12 cellular contexts compared by ENCODE assay signal in the genomic region with DNA sequence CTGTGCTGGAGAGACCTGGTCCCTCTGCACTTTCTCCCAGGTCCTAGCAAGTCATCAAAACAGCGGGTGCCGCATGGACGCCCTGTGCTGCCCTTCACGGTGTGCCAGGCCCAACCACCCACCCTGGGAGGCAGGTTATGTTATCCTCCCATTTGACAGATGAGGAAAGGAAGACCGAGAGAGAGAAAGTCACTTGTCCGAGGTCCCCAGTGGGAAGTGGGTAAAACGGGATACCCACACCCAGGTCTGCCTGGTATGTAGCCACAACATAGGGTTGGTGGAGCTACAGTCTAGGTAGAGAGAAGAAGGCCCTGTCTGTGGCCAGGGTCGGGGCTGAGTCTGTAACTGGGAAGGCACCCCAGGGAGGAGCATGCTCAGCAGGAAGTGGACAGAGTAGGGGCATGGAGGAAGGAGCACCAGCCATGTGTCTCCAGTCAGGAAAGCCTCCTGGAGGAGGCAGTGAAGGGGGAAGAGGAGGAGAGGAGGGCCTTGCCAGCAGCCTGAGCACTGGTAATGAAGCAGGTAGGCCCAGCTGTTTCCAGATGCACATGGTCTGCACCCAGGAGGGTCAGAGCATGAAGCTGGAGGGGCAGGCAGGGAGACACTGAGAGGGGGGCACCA.
A peak's percentile ranks its signal among the peaks of the same experiment; 100 is the strongest.
DNase-seq lines count a peak whose midpoint lies in the region; ATAC-seq, FAIRE-seq and TF ChIP-seq lines count a peak whose summit lies in the region.
"Had no signal": no experiment of that assay in that cellular context is flagged by ENCODE, and none has a peak within 500 bp of the region (broad histone marks: within the 10 kb centered on the region; RNA-seq: fewer than 3 reads in every experiment).

No MANE protein-coding gene starts in this region.

- TF ChIP-seq RAD21 in H1 (IDR thresholded peaks at IDR 0.05 in 1 of 2, conservative IDR thresholded peaks at IDR 0.05 in 1 of 2; ENCODE audit: low read depth in 2 of 2, low read length in 2 of 2), result no peak

- H3K14ac ChIP-seq in H1 (ENCODE audit: insufficient read length), result no peak overlapping the region

- H3K4me3 Mint-ChIP-seq in Caco-2 (ENCODE audit: unreplicated experiment) (no peak overlapping the region), progenitor cell of endocrine pancreas (ENCODE audit: low read depth) (no peak overlapping the region)

- no peak overlapping the region; the same call in 1 of the 2 replicates for H2AK5ac ChIP-seq in H1 (ENCODE audit: low read depth, low read length)

- H2BK5ac ChIP-seq in H1 (ENCODE audit: low read depth, low read length), result peak overlapping the region; percentile 49; the same call in 1 of the 2 replicates

- no peak overlapping the region for H3K4ac ChIP-seq in H1 (replicated peaks; ENCODE audit: insufficient read length, low read depth, low read length)

- intact Hi-C loops in Caco-2 (cut with micrococcal nuclease; ENCODE audit: unreplicated experiment), result loop anchor here (2.0 kb wide), 1 partner anchor 93 kb away; no protein-coding TSS in a partner anchor

- ATAC-seq in GM18873 (IDR thresholded peaks at IDR 0.05; ENCODE audit: low FRiP score, unreplicated experiment), result no peak
- no peak for ATAC-seq in HG03378 (IDR thresholded peaks at IDR 0.05; ENCODE audit: unreplicated experiment)

- no peaks in the 10 kb centered on the region for H3K23me2 ChIP-seq in H1 (ENCODE audit: low read depth, low read length)

- peaks cover 38% of the 10 kb centered on the region for H3K4me1 Mint-ChIP-seq in Caco-2 (ENCODE audit: low read depth, unreplicated experiment)
- H3K4me1 Mint-ChIP-seq in progenitor cell of endocrine pancreas (ENCODE audit: low read depth), result peaks cover 24% of the 10 kb centered on the region

- H2BK15ac ChIP-seq in H1 (ENCODE audit: low read length), result no peak overlapping the region

- H3K36me3 ChIP-seq in Caco-2 (ENCODE audit: control insufficient read depth, insufficient read depth, low read length) (no peaks in the 10 kb centered on the region; the same call in 1 of the 2 replicates), OCI-LY1 (ENCODE audit: insufficient read depth, low read length) (no peaks in the 10 kb centered on the region), H1 (ENCODE audit: control insufficient read depth in 2 of 4, insufficient read depth in 4 of 4, low read length in 3 of 4) (no peaks in the 10 kb centered on the region)
- H3K36me3 ChIP-seq: ovary had no signal

- H3K56ac ChIP-seq in H1 (replicated peaks; ENCODE audit: insufficient read length, low read depth, low read length), result no peak overlapping the region

- H3K36me3 Mint-ChIP-seq in Caco-2 (ENCODE audit: insufficient read depth, unreplicated experiment), result no peaks in the 10 kb centered on the region
- H3K36me3 Mint-ChIP-seq in progenitor cell of endocrine pancreas (ENCODE audit: insufficient read depth), result no peaks in the 10 kb centered on the region
- H3K36me3 Mint-ChIP-seq: type B pancreatic cell had no signal

- no peaks in the 10 kb centered on the region for H3K79me1 ChIP-seq in H1 (ENCODE audit: low read depth, low read length)

- peak overlapping the region; percentile 100 for H3K27ac ChIP-seq in OCI-LY1 (ENCODE audit: low read depth, low read length, poor library complexity, severe bottlenecking)
- no peak overlapping the region for H3K27ac ChIP-seq in H1 (ENCODE audit: low read depth, low read length)
- H3K27ac ChIP-seq: ovary had no signal

- H4K20me1 ChIP-seq in OCI-LY1 (ENCODE audit: insufficient read depth, low read length) (no peaks in the 10 kb centered on the region), H1 (replicated peaks in 1 of 2; ENCODE audit: control insufficient read depth in 1 of 2, insufficient read depth in 2 of 2, low read length in 2 of 2) (no peaks in the 10 kb centered on the region)

- H3K4me3 ChIP-seq in Caco-2 (ENCODE audit: low read depth, low read length) (no peak overlapping the region), OCI-LY1 (ENCODE audit: low read depth, low read length, poor library complexity, severe bottlenecking) (no peak overlapping the region), H1 (ENCODE audit: extremely low read depth in 1 of 4, insufficient read depth in 2 of 4, low read depth in 3 of 4, low read length in 4 of 4) (no peak overlapping the region)
- H3K4me3 ChIP-seq: ovary had no signal

- peaks cover 39% of the 10 kb centered on the region for H3K4me1 ChIP-seq in Caco-2
- peaks cover 70% of the 10 kb centered on the region for H3K4me1 ChIP-seq in OCI-LY1 (ENCODE audit: insufficient read depth, low read length, severe bottlenecking)
- H3K4me1 ChIP-seq in H1 (replicated peaks in 1 of 4; ENCODE audit: control insufficient read depth in 3 of 4, insufficient read depth in 4 of 4, low read length in 3 of 4), result peaks cover 0 to 3% (median under 1%) of the 10 kb centered on the region in 4 experiments; a peak in 2 of 7 replicates

- no peaks in the 10 kb centered on the region for H3K9me3 Mint-ChIP-seq in Caco-2 (ENCODE audit: unreplicated experiment)
- H3K9me3 Mint-ChIP-seq in progenitor cell of endocrine pancreas (ENCODE audit: low read depth), result no peaks in the 10 kb centered on the region
- H3K9me3 Mint-ChIP-seq: type B pancreatic cell had no signal

- no peak for TF ChIP-seq POLR2A in H1 (IDR thresholded peaks at IDR 0.05; ENCODE audit: control extremely low read depth in 1 of 2, low read depth in 2 of 2, low read length in 2 of 2)

- H3K9ac ChIP-seq in OCI-LY1 (ENCODE audit: low read length) (peak overlapping the region; percentile 21; the same call in 1 of the 2 replicates), H1 (replicated peaks in 1 of 4; ENCODE audit: extremely low read depth in 1 of 4, low read depth in 3 of 4, low read length in 3 of 4) (no peak overlapping the region)

- H3K79me2 ChIP-seq in OCI-LY1 (ENCODE audit: insufficient read depth, low read length) (no peaks in the 10 kb centered on the region), H1 (ENCODE audit: control insufficient read depth in 1 of 2, insufficient read depth in 2 of 2, low read length in 2 of 2) (no peaks in the 10 kb centered on the region)

- no peak overlapping the region; the same call in 1 of the 2 replicates for H4K8ac ChIP-seq in H1 (ENCODE audit: extremely low read depth, insufficient read depth, low read length)

- TF ChIP-seq EP300 in H1 (IDR thresholded peaks at IDR 0.05; ENCODE audit: borderline replicate concordance in 1 of 2, low read depth in 2 of 2, low read length in 2 of 2), result no peak

- H3K9me3 ChIP-seq in Caco-2 (no peaks in the 10 kb centered on the region), OCI-LY1 (ENCODE audit: low read length) (no peaks in the 10 kb centered on the region), H1 (ENCODE audit: insufficient read depth in 2 of 2, low read depth in 1 of 2, low read length in 1 of 2) (no peaks in the 10 kb centered on the region)
- H3K9me3 ChIP-seq: ovary had no signal

- CTCF ChIA-PET in Caco-2 (lab: Charles Lee) (interaction anchor here (1.1 to 1.5 kb wide), 2 partner anchors 22 to 98 kb away, joined by 3 read pairs; no protein-coding TSS in a partner anchor), H1 (lab: Charles Lee; ENCODE audit: partially characterized antibody) (interaction anchor here (0.6 to 7.9 kb wide), 35 partner anchors 7 to 348 kb away, joined by 3 to 73 read pairs (median 5); partner anchors contain the start of gene ZFP36L2)

- no peak overlapping the region; the same call in 1 of the 2 replicates for H3K18ac ChIP-seq in H1 (ENCODE audit: extremely low read depth, low read length)

- DNase-seq in Caco-2 (no peak), H1 (ENCODE audit: low read depth in 1 of 2, low spot score in 2 of 2) (no peak), progenitor cell of endocrine pancreas (ENCODE audit: low spot score, unreplicated experiment) (no peak), NCI-H2171 (lab: John Stamatoyannopoulos, UW) (no peak)
- DNase-seq: NCI-H510A treated with DMSO at 0.1 percent for 48 hours; stimulated activated CD4-positive, alpha-beta T cell treated with anti-CD3 and anti-CD28 coated beads, Interleukin-2, amount 100 ng/mL, for 48 hours had no signal

- H2AFZ ChIP-seq in OCI-LY1 (ENCODE audit: low read length), result no peak overlapping the region
- no peak overlapping the region for H2AFZ ChIP-seq in H1 (ENCODE audit: low read length)

- H3K9me2 ChIP-seq in OCI-LY1 (ENCODE audit: low read depth, low read length), result no peaks in the 10 kb centered on the region

- no peak overlapping the region for H3K23ac ChIP-seq in H1 (ENCODE audit: insufficient read length)

- WGBS in H1 (ENCODE audit: extremely low coverage in 1 of 2, insufficient coverage in 1 of 2, insufficient read length in 1 of 2, insufficient replicate concordance in 2 of 2, low coverage in 1 of 2, low lambda C conversion rate in 2 of 2, missing lambda C conversion rate in 1 of 2), 2 experiments, result 93% methylated on average over 8 of the region's 8 CpGs; no CpG with 5 or more reads in 1 of the 2 experiments

- POLR2A ChIA-PET in Caco-2 (lab: Charles Lee), result no interaction called here
- POLR2A ChIA-PET in H1 (lab: Charles Lee; ENCODE audit: partially characterized antibody), result interaction anchor here (0.6 to 3.7 kb wide), 3 partner anchors 97 to 330 kb away, joined by 3 to 16 read pairs (median 4); partner anchors contain the start of gene ZFP36L2

- FAIRE-seq in H1 (lab: Jason Lieb, UNC), result no peak
- FAIRE-seq: GM12892 had no signal

- peak overlapping the region; percentile 26 for H4K91ac ChIP-seq in H1 (replicated peaks; ENCODE audit: insufficient read length, low read length)

- H3K4me2 ChIP-seq in OCI-LY1 (ENCODE audit: low read length) (peak overlapping the region; percentile 4; the same call in 1 of the 2 replicates), H1 (ENCODE audit: insufficient read depth in 1 of 2, low read depth in 2 of 2, low read length in 2 of 2) (no peak overlapping the region)

- H3K27me3 Mint-ChIP-seq in Caco-2 (ENCODE audit: insufficient read depth, unreplicated experiment) (no peaks in the 10 kb centered on the region), progenitor cell of endocrine pancreas (peaks cover 9% of the 10 kb centered on the region)
- H3K27me3 Mint-ChIP-seq: type B pancreatic cell had no signal

- no TSS peak for BruUV-seq in Caco-2 (replicated peaks; lab: Mats Ljungman, UMichigan)

- H2BK12ac ChIP-seq in H1 (ENCODE audit: low read depth, low read length), result no peak overlapping the region

- H3K27me3 ChIP-seq in Caco-2 (replicated peaks; ENCODE audit: control insufficient read depth, insufficient read depth, low read length), result no peaks in the 10 kb centered on the region
- H3K27me3 ChIP-seq in OCI-LY1 (ENCODE audit: insufficient read depth, low read length), result no peaks in the 10 kb centered on the region
- H3K27me3 ChIP-seq in H1 (replicated peaks in 1 of 4; ENCODE audit: control insufficient read depth in 3 of 4, extremely low read depth in 1 of 4, insufficient read depth in 3 of 4, low read length in 3 of 4), result no peaks in the 10 kb centered on the region
- H3K27me3 ChIP-seq: ovary had no signal

- no peak overlapping the region for H4K5ac ChIP-seq in H1 (ENCODE audit: insufficient read length, low read depth, low read length)

- H2BK20ac ChIP-seq in H1 (ENCODE audit: low read length), result no peak overlapping the region

- H3F3A ChIP-seq in OCI-LY1 (ENCODE audit: insufficient read depth, low read length), result peaks cover 7% of the 10 kb centered on the region; the same call in 1 of the 2 replicates

- H2BK120ac ChIP-seq in H1 (replicated peaks; ENCODE audit: low read depth, low read length), result no peak overlapping the region

- H3K27ac Mint-ChIP-seq in Caco-2 (ENCODE audit: unreplicated experiment) (peak overlapping the region; percentile 2), progenitor cell of endocrine pancreas (peak overlapping the region; percentile 45)

- TF ChIP-seq CTCF in Caco-2 (IDR thresholded peaks at IDR 0.05; ENCODE audit: insufficient read depth in 1 of 2, low read depth in 1 of 2, low read length in 1 of 2, severe bottlenecking in 1 of 2, unreplicated experiment in 1 of 2) (no peak), OCI-LY1 (IDR thresholded peaks at IDR 0.05; ENCODE audit: low read length) (no peak), H1 (IDR thresholded peaks at IDR 0.05; ENCODE audit: control extremely low read depth in 1 of 3, insufficient read depth in 1 of 3, low read depth in 1 of 3, low read length in 3 of 3) (no peak), progenitor cell of endocrine pancreas (IDR thresholded peaks at IDR 0.05; ENCODE audit: unreplicated experiment) (no peak)
